In genomic region chr5:14581891-14582796, GRCh38 we compare ENCODE assay signal across 8 cellular contexts. TPM values are rescaled to one million over a fixed set of nuclear protein-coding genes. Genes with fewer than 3 reads are reported as not detected.
DNase-seq lines count a peak whose midpoint lies in the region; ATAC-seq, FAIRE-seq and TF ChIP-seq lines count a peak whose summit lies in the region.

No MANE protein-coding gene starts in this region.

- dilution Hi-C loops in keratinocyte (cut with MboI; ENCODE audit: extremely low pct_ligation_motif_present, low sequenced_read_pairs), result no loop called here

- no peaks in the 10 kb centered on the region for H3K27me3 ChIP-seq in KMS-11 (ENCODE audit: insufficient read depth, low read depth)
- H3K27me3 ChIP-seq in keratinocyte (ENCODE audit: control insufficient read depth, extremely low read depth, insufficient read depth, low read length), result peaks cover 33% of the 10 kb centered on the region

- peak; percentile 71 for ATAC-seq in GM21786 (IDR thresholded peaks at IDR 0.05; ENCODE audit: unreplicated experiment)

- H3K9me1 ChIP-seq in keratinocyte (ENCODE audit: control insufficient read depth, extremely low read depth, insufficient read depth, low read length), result no peaks in the 10 kb centered on the region

- H3K4me1 ChIP-seq in ES-I3 (ENCODE audit: insufficient read depth, low read length) (no peaks in the 10 kb centered on the region; the same call in 1 of the 2 replicates), KMS-11 (ENCODE audit: low read depth, poor library complexity, severe bottlenecking) (peaks cover 12% of the 10 kb centered on the region), keratinocyte (ENCODE audit: control insufficient read depth, extremely low read depth, insufficient read depth, low read length) (no peaks in the 10 kb centered on the region)

- H2AFZ ChIP-seq in KMS-11 (ENCODE audit: low read depth) (peak overlapping the region; percentile 94), keratinocyte (ENCODE audit: control insufficient read depth, low read length) (peak overlapping the region; percentile 62)

- H3K36me3 ChIP-seq in ES-I3 (ENCODE audit: insufficient read depth, low read length) (no peaks in the 10 kb centered on the region), KMS-11 (ENCODE audit: insufficient read depth) (no peaks in the 10 kb centered on the region), keratinocyte (ENCODE audit: control insufficient read depth in 2 of 2, extremely low read depth in 1 of 2, insufficient read depth in 2 of 2, low read length in 2 of 2) (no peaks in the 10 kb centered on the region)

- H4K20me1 ChIP-seq in KMS-11 (ENCODE audit: insufficient read depth) (no peaks in the 10 kb centered on the region), keratinocyte (ENCODE audit: control insufficient read depth, extremely low read depth, insufficient read depth, low read length) (no peaks in the 10 kb centered on the region)

- in situ Hi-C loops in astrocyte of the cerebellum (cut with HindIII; ENCODE audit: low sequenced_read_pairs), result no loop called here

- no peak overlapping the region for H3K4me3 ChIP-seq in KMS-11 (IDR thresholded peaks at IDR 0.05; ENCODE audit: insufficient read depth, low read depth, low read length)
- peak overlapping the region; percentile 48 for H3K4me3 ChIP-seq in astrocyte of the cerebellum (ENCODE audit: low read depth, low read length)
- H3K4me3 ChIP-seq in keratinocyte (ENCODE audit: control insufficient read depth in 2 of 3, extremely low read depth in 1 of 3, insufficient read depth in 2 of 3, low read depth in 1 of 3, low read length in 3 of 3), result peak overlapping the region; percentile 42 to 68 (median 58)

- H3K4me2 ChIP-seq in KMS-11 (peak overlapping the region; percentile 92), keratinocyte (ENCODE audit: control insufficient read depth, extremely low read depth, insufficient read depth, low read depth, low read length) (peak overlapping the region; percentile 70)

- peak; percentile 53 to 93 (median 78) for DNase-seq in T-helper 2 cell
- DNase-seq in astrocyte of the cerebellum (ENCODE audit: low read depth), result no peak
- no peak for DNase-seq in keratinocyte (ENCODE audit: low read depth, low spot score)
- peak; percentile 79 to 82 for DNase-seq in stimulated activated CD4-positive, alpha-beta T cell treated with anti-CD3 and anti-CD28 coated beads, Interleukin-2, amount 100 ng/mL, for 24 hours
- no peak for DNase-seq in GOT3 (lab: John Stamatoyannopoulos, UW)

- H3K27ac ChIP-seq in KMS-11, result peak overlapping the region; percentile 57
- no peak overlapping the region for H3K27ac ChIP-seq in keratinocyte (ENCODE audit: control insufficient read depth, insufficient read depth, low read length)

- H3K9me3 ChIP-seq in ES-I3 (ENCODE audit: control insufficient read depth, insufficient read depth, low read length) (no peaks in the 10 kb centered on the region; the same call in 1 of the 2 replicates), keratinocyte (ENCODE audit: control insufficient read depth, low read depth, low read length) (no peaks in the 10 kb centered on the region)

- H3K9ac ChIP-seq in ES-I3 (ENCODE audit: low read depth, low read length) (peak overlapping the region; percentile 62), KMS-11 (peak overlapping the region; percentile 83), keratinocyte (ENCODE audit: control insufficient read depth, extremely low read depth, insufficient read depth, low read length) (no peak overlapping the region)

- no peak for FAIRE-seq in keratinocyte (lab: Jason Lieb, UNC)

- TF ChIP-seq CTCF in KMS-11 (conservative IDR thresholded peaks at IDR 0.05; ENCODE audit: low read depth, low read length) (0 out of 2 replicates have a peak, but pooled peaks have one; percentile 2), astrocyte of the cerebellum (IDR thresholded peaks at IDR 0.05; ENCODE audit: low read depth, low read length, missing control alignments) (peak; percentile 14), keratinocyte (optimal IDR thresholded peaks at IDR 0.05 in 1 of 3, IDR thresholded peaks at IDR 0.05 in 1 of 3, conservative IDR thresholded peaks at IDR 0.05 in 1 of 3; ENCODE audit: extremely low read depth in 1 of 3, insufficient read depth in 2 of 3, low read length in 3 of 3) (peak in 2 of 3 experiments; percentile 27 to 28)

- H3K79me2 ChIP-seq in KMS-11 (ENCODE audit: insufficient read depth, low read depth) (no peaks in the 10 kb centered on the region), keratinocyte (ENCODE audit: control insufficient read depth, insufficient read depth, low read length) (no peaks in the 10 kb centered on the region)

RNA-seq across cellular contexts. Expression of gene OTULINL, which starts 0.6 kb away (rescaled TPM):
- 0.22 to 0.62 TPM (median 0.61 TPM) in 3 replicates for polyA plus RNA-seq in keratinocyte
- 0.14 TPM for polyA plus RNA-seq in keratinocyte (2011; ENCODE audit: low read depth)
- polyA plus RNA-seq in keratinocyte (2011; cell fraction: cytosol; rRNA removed), result 0.14 and 0.21 TPM in 2 replicates
- polyA plus RNA-seq in keratinocyte (2011; cell fraction: nucleus; rRNA removed), result 0.67 and 0.74 TPM in 2 replicates
- 0.08 and 0.48 TPM in 2 replicates for polyA plus RNA-seq in keratinocyte (2012; ENCODE audit: low replicate concordance)
- 0.16 to 0.59 TPM (median 0.29 TPM) in 3 replicates for polyA minus RNA-seq in keratinocyte
- not detected for polyA minus RNA-seq in keratinocyte (2011; cell fraction: cytosol; rRNA and poly(A)+ RNA removed)
- polyA minus RNA-seq in keratinocyte (2011; cell fraction: nucleus; rRNA and poly(A)+ RNA removed), result 0.63 and 0.93 TPM in 2 replicates

Comparison
In these comparisons a context has a peak if more than half of its experiments do, and no peak if none do; other contexts are left out.
1. DNase-seq: peak in T-helper 2 cell (5 of 5) and stimulated activated CD4-positive, alpha-beta T cell treated with anti-CD3 and anti-CD28 coated beads, Interleukin-2, amount 100 ng/mL, for 24 hours (2 of 2); none in astrocyte of the cerebellum (single experiment), keratinocyte (single experiment) and GOT3 (single experiment).
2. Peak in every context shown above with its lines, with median percentiles within 50 percentile points of each other: CTCF ChIP-seq.